In the genomic region with DNA sequence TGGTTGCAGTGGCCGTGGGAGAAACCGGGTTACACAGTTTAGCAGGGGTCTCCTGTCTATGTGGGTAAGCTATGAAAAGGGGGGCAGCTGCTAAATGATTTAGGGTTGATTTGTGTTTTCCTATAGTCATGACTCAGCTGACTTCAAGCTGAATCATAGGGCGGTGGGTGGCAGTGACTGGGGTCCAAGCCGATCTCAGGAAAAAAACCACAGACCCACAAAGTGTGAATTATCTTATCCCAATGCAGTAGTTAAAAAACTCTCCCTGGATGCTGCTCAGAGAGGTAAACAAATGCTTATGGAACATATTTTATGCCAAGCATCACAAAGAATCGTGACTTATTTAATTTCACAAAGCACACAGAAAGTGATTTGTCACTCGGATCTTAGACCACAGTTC, we compare ENCODE assay signal across 24 cellular contexts. TPM values are rescaled to one million over a fixed set of nuclear protein-coding genes. Genes with fewer than 3 reads are reported as not detected.
DNase-seq lines count a peak whose midpoint lies in the region; ATAC-seq and TF ChIP-seq lines count a peak whose summit lies in the region.
"Had no signal": no experiment of that assay in that cellular context is flagged by ENCODE, and none has a peak within 500 bp of the region (broad histone marks: within the 10 kb centered on the region; RNA-seq: fewer than 3 reads in every experiment).

No MANE protein-coding gene starts in this region.

- ATAC-seq in mucosa of descending colon = no peak
- ATAC-seq: GM12878 had no signal

- H3K4me1 ChIP-seq in mucosa of descending colon (ENCODE audit: low read depth) = no peaks in the 10 kb centered on the region
- H3K4me1 ChIP-seq: BE2C, Caco-2 had no signal

- in situ Hi-C loops in GM13976 (cut with MboI; ENCODE audit: low sequenced_read_pairs, unreplicated experiment) = no loop called here

- H3K9me3 ChIP-seq in mucosa of descending colon = no peaks in the 10 kb centered on the region
- H3K9me3 ChIP-seq: BE2C, Caco-2 had no signal

- TF ChIP-seq CTCF in GM13976 (IDR thresholded peaks at IDR 0.05; ENCODE audit: borderline replicate concordance, control extremely low read depth, extremely low read depth, insufficient read depth, missing control alignments) (no peak), mucosa of descending colon (IDR thresholded peaks at IDR 0.05) (no peak)

- intact Hi-C loops in mucosa of descending colon (cut with DNase I, micrococcal nuclease) = no loop called here

- DNase-seq in A172 (ENCODE audit: low spot score) = peak; percentile 16
- DNase-seq in LHCN-M2 (ENCODE audit: low read depth) = peak; percentile 34
- DNase-seq in astrocyte of the hippocampus (ENCODE audit: low read depth, low spot score) = peak; percentile 36
- peak; percentile 2 for DNase-seq in fibroblast of peridontal ligament (ENCODE audit: extremely low read depth)
- DNase-seq in HPDE6-E6E7 (ENCODE audit: extremely low spot score) = no peak
- no peak for DNase-seq in NCI-H2196 treated with DMSO at 0.1 percent for 48 hours (lab: John Stamatoyannopoulos, UW; ENCODE audit: unreplicated experiment)
- no peak for DNase-seq in GM13976 (ENCODE audit: low spot score)
- DNase-seq in mucosa of descending colon = no peak
- DNase-seq: BE2C; Caco-2; CD4-positive, CD25-positive, alpha-beta regulatory T cell; H7; HFFc6; NCI-H1105; NCI-H2081; NCI-H2171 treated with DMSO at 0.1 percent for 48 hours; NCI-H446 treated with DMSO at 0.1 percent for 48 hours; NCI-H748 treated with DMSO at 0.1 percent for 48 hours; SHP77 had no signal

- H3K36me3 ChIP-seq in mucosa of descending colon (ENCODE audit: low read depth) = no peaks in the 10 kb centered on the region
- H3K36me3 ChIP-seq: BE2C had no signal

- no peak overlapping the region for H3K4me3 ChIP-seq in mucosa of descending colon
- H3K4me3 ChIP-seq: GM12878, SK-N-MC had no signal

RNA-seq across cellular contexts. Expression of gene TOPAZ1, which starts 18.4 kb away (rescaled TPM):
- total RNA-seq in A172 (2014; rRNA removed; shearing (Covaris generic)) = not detected in 2 replicates
- total RNA-seq in LHCN-M2 (2014; rRNA removed) (not detected in 2 replicates), mucosa of descending colon (not detected)
- polyA plus RNA-seq in LHCN-M2 (2012) = not detected
- total RNA-seq: Caco-2; CD4-positive, CD25-positive, alpha-beta regulatory T cell; GM12878; H7; HFFc6; HT-29; OCI-LY7; RPMI7951 had no signal
- polyA plus RNA-seq: CD4-positive, CD25-positive, alpha-beta regulatory T cell had no signal

Comparison
In these comparisons a context has a peak if more than half of its experiments do, and no peak if none do; other contexts are left out.
1. DNase-seq: peak in A172 (single experiment), LHCN-M2 (single experiment), astrocyte of the hippocampus (single experiment) and fibroblast of peridontal ligament (single experiment); none in HPDE6-E6E7 (single experiment), NCI-H2196 treated with DMSO at 0.1 percent for 48 hours (single experiment), GM13976 (single experiment) and mucosa of descending colon (0 of 3).